ENCODE assay signal across 8 cellular contexts in genomic region chr3:150763841-150764483, GRCh38. TPM values are rescaled to one million over a fixed set of nuclear protein-coding genes. Genes with fewer than 3 reads are reported as not detected.
DNase-seq lines count a peak whose midpoint lies in the region; ATAC-seq and TF ChIP-seq lines count a peak whose summit lies in the region.

No MANE protein-coding gene starts in this region.

- H3K36me3 ChIP-seq in upper lobe of left lung = peaks cover 0 to 4% (median 0%) of the 10 kb centered on the region in 4 donors

- no peak for TF ChIP-seq POLR2A in upper lobe of left lung (IDR thresholded peaks at IDR 0.05)

- H3K4me3 Mint-ChIP-seq in activated T-helper 17 cell treated with anti-CD3 and anti-CD28 coated beads, Interleukin-2, amount 50 U/mL, for 72 hours = peak overlapping the region; percentile 88

- H3K9me3 ChIP-seq in AG04450 (ENCODE audit: control insufficient read depth, insufficient read depth, low read length) (no peaks in the 10 kb centered on the region), upper lobe of left lung (no peaks in the 10 kb centered on the region)

- H3K27ac Mint-ChIP-seq in activated T-helper 17 cell treated with anti-CD3 and anti-CD28 coated beads, Interleukin-2, amount 50 U/mL, for 72 hours = peak overlapping the region; percentile 100

- TF ChIP-seq EP300 in upper lobe of left lung (IDR thresholded peaks at IDR 0.05) = no peak

- TF ChIP-seq CTCF in AG04450 (IDR thresholded peaks at IDR 0.05; ENCODE audit: low read depth, low read length) = peak; percentile 62
- TF ChIP-seq CTCF in GM12874 (IDR thresholded peaks at IDR 0.05; ENCODE audit: insufficient read depth, low read depth, low read length) = peak; percentile 39
- peak; percentile 49 for TF ChIP-seq CTCF in fibroblast of mammary gland (conservative IDR thresholded peaks at IDR 0.05; ENCODE audit: control insufficient read depth, insufficient read depth, low read depth, low read length)
- TF ChIP-seq CTCF in upper lobe of left lung (IDR thresholded peaks at IDR 0.05) = peak; percentile 46 to 64 (median 50)

- H3K27ac ChIP-seq in AG04450 (ENCODE audit: low read depth, low read length) (peak overlapping the region; percentile 97), upper lobe of left lung (peak overlapping the region; percentile 93 to 98 (median 98))

- H3K27me3 ChIP-seq in AG04450 (ENCODE audit: control insufficient read depth, insufficient read depth, low read length) (no peaks in the 10 kb centered on the region), upper lobe of left lung (no peaks in the 10 kb centered on the region)

- CTCF ChIA-PET in AG04450 (lab: Charles Lee) = interaction anchor here (0.8 to 3.9 kb wide), 14 partner anchors 12 to 383 kb away, joined by 3 to 31 read pairs (median 4); partner anchors contain the start of gene SELENOT

- H3K27me3 Mint-ChIP-seq in activated T-helper 17 cell treated with anti-CD3 and anti-CD28 coated beads, Interleukin-2, amount 50 U/mL, for 72 hours = no peaks in the 10 kb centered on the region

- WGBS in upper lobe of left lung, 2 donors = 4% methylated on average over 25 to 27 of the region's 27 CpGs

- peaks cover 68% of the 10 kb centered on the region for H3K36me3 Mint-ChIP-seq in activated T-helper 17 cell treated with anti-CD3 and anti-CD28 coated beads, Interleukin-2, amount 50 U/mL, for 72 hours (ENCODE audit: low read depth)

- peaks cover 36% of the 10 kb centered on the region for H3K4me1 Mint-ChIP-seq in activated T-helper 17 cell treated with anti-CD3 and anti-CD28 coated beads, Interleukin-2, amount 50 U/mL, for 72 hours

- H3K4me3 ChIP-seq in AG04450 (ENCODE audit: low read depth, low read length) (peak overlapping the region; percentile 95), fibroblast of mammary gland (ENCODE audit: control insufficient read depth, low read depth, low read length) (peak overlapping the region; percentile 66), upper lobe of left lung (peak overlapping the region; percentile 66 to 85 (median 72))

- peak; percentile 9 for ATAC-seq in HG03045 (IDR thresholded peaks at IDR 0.05; ENCODE audit: unreplicated experiment)
- ATAC-seq in activated T-helper 17 cell treated with anti-CD3 and anti-CD28 coated beads, Interleukin-2, amount 50 U/mL, for 72 hours (replicated peaks) = peak; percentile 6
- ATAC-seq in upper lobe of left lung (ENCODE audit: low FRiP score in 2 of 2) = peak; percentile 74 to 87

- POLR2A ChIA-PET in AG04450 (lab: Yijun Ruan, JAX) = interaction anchor here (0.8 to 3.0 kb wide), 8 partner anchors 11 to 1505 kb away, joined by 3 to 17 read pairs (median 4); partner anchors contain the start of genes EIF2A, ERICH6, MBNL1 and SELENOT

- H3K9me3 Mint-ChIP-seq in activated T-helper 17 cell treated with anti-CD3 and anti-CD28 coated beads, Interleukin-2, amount 50 U/mL, for 72 hours = no peaks in the 10 kb centered on the region

- no peak for DNase-seq in AG04450 (ENCODE audit: low read depth, low spot score)
- DNase-seq in NCI-H510A treated with DMSO at 0.1 percent for 48 hours (lab: John Stamatoyannopoulos, UW) = peak; percentile 74
- DNase-seq in fibroblast of mammary gland (ENCODE audit: low read depth) = peak; percentile 51
- DNase-seq in myocyte (ENCODE audit: low read depth) = peak; percentile 78
- peak; percentile 76 to 89 for DNase-seq in upper lobe of left lung

- H3K4me1 ChIP-seq in upper lobe of left lung = peaks cover 27 to 29% (median 28%) of the 10 kb centered on the region in 4 donors

RNA-seq across cellular contexts. Expression of gene SIAH2, which starts 1.0 kb away (rescaled TPM):
- polyA plus RNA-seq in AG04450 (2011; rRNA removed) = 31.1 and 36.2 TPM in 2 replicates
- polyA minus RNA-seq in AG04450 (2011; rRNA and poly(A)+ RNA removed) = 42.6 and 69.6 TPM in 2 replicates
- 10 to 100 TPM; 42.8 to 92.4 TPM for total RNA-seq in activated T-helper 17 cell treated with anti-CD3 and anti-CD28 coated beads, Interleukin-2, amount 50 U/mL, for 72 hours
- total RNA-seq in myocyte (25.4 and 46.4 TPM in 2 replicates), upper lobe of left lung (10 to 100 TPM; 17.6 to 45.0 (median 31.7) TPM)
- 25.5 TPM for polyA plus RNA-seq in myocyte (2012)

Comparison
In these comparisons a context has a peak if more than half of its experiments do, and no peak if none do; other contexts are left out.
1. ATAC-seq: peak in every context shown above with its lines; median percentile 80 in upper lobe of left lung; 9 in HG03045; 6 in activated T-helper 17 cell treated with anti-CD3 and anti-CD28 coated beads, Interleukin-2, amount 50 U/mL, for 72 hours.